Comparison of ENCODE assay signal across 16 cellular contexts in genomic region chr1:30491831-30492230, GRCh38.
DNase-seq lines count a peak whose midpoint lies in the region; ATAC-seq, FAIRE-seq and TF ChIP-seq lines count a peak whose summit lies in the region.
"Had no signal": no experiment of that assay in that cellular context is flagged by ENCODE, and none has a peak within 500 bp of the region (broad histone marks: within the 10 kb centered on the region; RNA-seq: fewer than 3 reads in every experiment).

No MANE protein-coding gene starts in this region.

- H3K4me3 ChIP-seq in bronchial epithelial cell (ENCODE audit: low read depth, low read length): no peak overlapping the region
- H3K4me3 ChIP-seq in neuronal stem cell (ENCODE audit: low read length in 2 of 2): no peak overlapping the region
- H3K4me3 ChIP-seq: HAP-1 had no signal

- no peak overlapping the region for H2AFZ ChIP-seq in neuronal stem cell (ENCODE audit: low read length)

- H2BK120ac ChIP-seq in neuronal stem cell (ENCODE audit: low read depth, low read length): no peak overlapping the region

- no peak overlapping the region for H2BK12ac ChIP-seq in neuronal stem cell (ENCODE audit: low read length)

- DNase-seq in bronchial epithelial cell (ENCODE audit: low read depth): no peak
- no peak for DNase-seq in neuronal stem cell (ENCODE audit: low spot score)
- peak; percentile 26 for DNase-seq in putamen (ENCODE audit: low spot score)
- DNase-seq in type B pancreatic cell (ENCODE audit: extremely low spot score, unreplicated experiment): no peak
- no peak for DNase-seq in inferior parietal cortex (ENCODE audit: extremely low spot score)
- DNase-seq: C1 segment of cervical spinal cord; Calu3; CD4-positive, alpha-beta memory T cell; COR-L47; DMS53; DMS79 treated with DMSO at 0.1 percent for 48 hours; GOT3 had no signal

- TF ChIP-seq CTCF in bronchial epithelial cell (IDR thresholded peaks at IDR 0.05; ENCODE audit: insufficient read depth, low read length, severe bottlenecking): no peak
- no peak for TF ChIP-seq CTCF in type B pancreatic cell (conservative IDR thresholded peaks at IDR 0.05)

- H3K4ac ChIP-seq in neuronal stem cell (ENCODE audit: low read length): no peak overlapping the region

- no peaks in the 10 kb centered on the region for H3K9me3 Mint-ChIP-seq in type B pancreatic cell

- no peaks in the 10 kb centered on the region for H3K4me1 ChIP-seq in neuronal stem cell (ENCODE audit: control insufficient read depth in 2 of 2, insufficient read depth in 1 of 2, low read depth in 1 of 2, low read length in 2 of 2)
- H3K4me1 ChIP-seq: HAP-1 had no signal

- no peak overlapping the region for H4K91ac ChIP-seq in neuronal stem cell (ENCODE audit: low read depth, low read length, poor library complexity)

- H2BK5ac ChIP-seq in neuronal stem cell (ENCODE audit: low read length): peak overlapping the region; percentile 75

- H3K4me3 Mint-ChIP-seq in type B pancreatic cell: no peak overlapping the region
- H3K4me3 Mint-ChIP-seq: CD4-positive, alpha-beta memory T cell had no signal

- H3K4me2 ChIP-seq in neuronal stem cell (ENCODE audit: insufficient read depth, low read length, poor library complexity, severe bottlenecking): no peak overlapping the region

- H4K8ac ChIP-seq in neuronal stem cell (ENCODE audit: low read depth, low read length): peak overlapping the region; percentile 20

- H3K23ac ChIP-seq in neuronal stem cell (ENCODE audit: low read depth, low read length, poor library complexity): peak overlapping the region; percentile 89

- FAIRE-seq in bronchial epithelial cell (lab: Jason Lieb, UNC): peak; percentile 92
- FAIRE-seq: GM12892, H54 had no signal

- H3K9me3 ChIP-seq in neuronal stem cell (replicated peaks in 1 of 2; ENCODE audit: control insufficient read depth in 2 of 2, insufficient read depth in 1 of 2, low read depth in 1 of 2, low read length in 2 of 2): peaks cover 0 to 7% of the 10 kb centered on the region in 2 donors
- H3K9me3 ChIP-seq: HAP-1 had no signal

- H3K36me3 Mint-ChIP-seq in type B pancreatic cell: no peaks in the 10 kb centered on the region
- H3K36me3 Mint-ChIP-seq: CD4-positive, alpha-beta memory T cell had no signal

- no CpG with 5 or more reads among the region's 4 CpGs for whole genome bisulfite sequencing in neuronal stem cell (ENCODE audit: extremely low coverage in 2 of 2, insufficient read length in 2 of 2, insufficient replicate concordance in 1 of 2), 2 donors

- no peak overlapping the region for H3K18ac ChIP-seq in neuronal stem cell (ENCODE audit: low read length)

- peaks cover 2% of the 10 kb centered on the region for H3K27me3 Mint-ChIP-seq in type B pancreatic cell

- no peak overlapping the region for H3K9ac ChIP-seq in neuronal stem cell (ENCODE audit: low read depth, low read length, poor library complexity)

- no peaks in the 10 kb centered on the region for H3K4me1 Mint-ChIP-seq in type B pancreatic cell (ENCODE audit: unreplicated experiment)
- H3K4me1 Mint-ChIP-seq: CD4-positive, alpha-beta memory T cell had no signal

- ATAC-seq in HG03196 (IDR thresholded peaks at IDR 0.05; ENCODE audit: unreplicated experiment): no peak

- H3K27ac Mint-ChIP-seq in type B pancreatic cell: no peak overlapping the region
- H3K27ac Mint-ChIP-seq: CD4-positive, alpha-beta memory T cell had no signal

- H2AK5ac ChIP-seq in neuronal stem cell (ENCODE audit: low read depth, low read length): no peak overlapping the region

- H3K36me3 ChIP-seq in bronchial epithelial cell (ENCODE audit: control insufficient read depth, insufficient read depth, low read length) (no peaks in the 10 kb centered on the region), neuronal stem cell (replicated peaks in 1 of 2; ENCODE audit: control insufficient read depth in 2 of 2, insufficient read depth in 2 of 2, low read length in 2 of 2) (no peaks in the 10 kb centered on the region)
- H3K36me3 ChIP-seq: HAP-1 had no signal

- no peaks in the 10 kb centered on the region for H3K79me1 ChIP-seq in neuronal stem cell (ENCODE audit: low read depth, low read length)

- H3K27ac ChIP-seq in neuronal stem cell (replicated peaks; ENCODE audit: low read length): no peak overlapping the region

- H3K27me3 ChIP-seq in bronchial epithelial cell (ENCODE audit: control insufficient read depth, insufficient read depth, low read length) (no peaks in the 10 kb centered on the region), neuronal stem cell (ENCODE audit: control insufficient read depth in 3 of 3, insufficient read depth in 3 of 3, low read depth in 1 of 3, low read length in 3 of 3) (no peaks in the 10 kb centered on the region)

- H3K14ac ChIP-seq in neuronal stem cell (ENCODE audit: low read length): no peak overlapping the region

- H2BK15ac ChIP-seq in neuronal stem cell (ENCODE audit: low read length): no peak overlapping the region
